21 cellular contexts compared by ENCODE assay signal in the genomic region with DNA sequence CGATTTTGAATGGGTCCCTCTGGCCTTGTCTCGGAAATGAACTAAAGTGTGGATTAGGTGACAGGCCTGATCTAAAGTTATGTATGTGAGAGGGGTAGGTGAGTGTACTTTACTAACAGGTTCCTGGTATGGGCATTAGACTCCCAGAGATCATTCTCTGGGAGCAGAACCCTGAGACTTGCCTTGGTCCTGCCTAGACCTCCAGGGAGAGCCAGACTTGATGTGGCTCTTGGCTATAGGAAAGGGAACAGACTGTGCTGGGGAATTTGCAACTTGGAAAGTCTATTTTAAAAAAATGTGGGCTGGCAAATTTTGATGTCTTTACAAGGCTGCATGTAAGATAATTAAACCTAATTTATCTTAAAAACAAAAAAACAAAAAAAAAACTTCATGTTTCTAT. TPM values are rescaled to one million over a fixed set of nuclear protein-coding genes. Genes with fewer than 3 reads are reported as not detected.
DNase-seq lines count a peak whose midpoint lies in the region; ATAC-seq and TF ChIP-seq lines count a peak whose summit lies in the region.
"Had no signal": no experiment of that assay in that cellular context is flagged by ENCODE, and none has a peak within 500 bp of the region (broad histone marks: within the 10 kb centered on the region; RNA-seq: fewer than 3 reads in every experiment).

No MANE protein-coding gene starts in this region.

- intact Hi-C loops in aorta (cut with DNase I): no loop called here

- no peaks in the 10 kb centered on the region for H3K36me3 Mint-ChIP-seq in WTC11
- H3K36me3 Mint-ChIP-seq in neural progenitor cell: no peaks in the 10 kb centered on the region
- H3K36me3 Mint-ChIP-seq: CD4-positive, CD25-positive, alpha-beta regulatory T cell; CD8-positive, alpha-beta T cell had no signal

- no peaks in the 10 kb centered on the region for H3K9me3 Mint-ChIP-seq in WTC11
- peaks cover 2% of the 10 kb centered on the region for H3K9me3 Mint-ChIP-seq in neural progenitor cell
- H3K9me3 Mint-ChIP-seq: CD8-positive, alpha-beta T cell; HFFc6 had no signal

- no peaks in the 10 kb centered on the region for H3K27me3 Mint-ChIP-seq in WTC11 (ENCODE audit: low read depth)
- no peaks in the 10 kb centered on the region for H3K27me3 Mint-ChIP-seq in neural progenitor cell (ENCODE audit: insufficient read depth, low read depth)
- H3K27me3 Mint-ChIP-seq: B cell; CD4-positive, CD25-positive, alpha-beta regulatory T cell had no signal

- no peak overlapping the region for H3K9ac ChIP-seq in DND-41 (ENCODE audit: low read depth, low read length)
- no peak overlapping the region for H3K9ac ChIP-seq in neural progenitor cell
- H3K9ac ChIP-seq: BLaER1, GM23248 had no signal

- CTCF ChIA-PET in WTC11 (lab: Charles Lee): no interaction called here

- H3K27ac ChIP-seq in DND-41 (ENCODE audit: low read length) (0 out of 2 replicates have a peak overlapping the region, but pooled peaks have one; percentile 47), neural progenitor cell (no peak overlapping the region), aorta (ENCODE audit: low read depth in 1 of 2, low read length in 2 of 2) (peak overlapping the region in 1 of 2 donors; percentile 54)
- H3K27ac ChIP-seq: 22Rv1, BLaER1, C4-2B, GM23248 had no signal

- WGBS in aorta, 2 donors: 25 to 37% methylated on average over 2 of the region's 2 CpGs

- H3K4me2 ChIP-seq in DND-41 (ENCODE audit: insufficient read depth, low read length): no peak overlapping the region
- H3K4me2 ChIP-seq in neural progenitor cell: no peak overlapping the region
- H3K4me2 ChIP-seq: BLaER1 had no signal

- no peak for TF ChIP-seq CTCF in DND-41 (IDR thresholded peaks at IDR 0.05; ENCODE audit: borderline replicate concordance, extremely low read depth, low read length, poor library complexity, severe bottlenecking)
- no peak for TF ChIP-seq CTCF in WTC11 (IDR thresholded peaks at IDR 0.05)
- TF ChIP-seq CTCF in neural progenitor cell (IDR thresholded peaks at IDR 0.05): no peak

- H2AFZ ChIP-seq in DND-41 (ENCODE audit: low read depth, low read length) (no peak overlapping the region), neural progenitor cell (replicated peaks) (peak overlapping the region; percentile 23)
- H2AFZ ChIP-seq: GM23248 had no signal

- H3K27ac Mint-ChIP-seq in WTC11 (no peak overlapping the region), neural progenitor cell (no peak overlapping the region)
- H3K27ac Mint-ChIP-seq: B cell; CD4-positive, CD25-positive, alpha-beta regulatory T cell; CD8-positive, alpha-beta T cell; HFFc6 had no signal

- H3F3A ChIP-seq in neural progenitor cell (ENCODE audit: low read depth): no peaks in the 10 kb centered on the region

- H3K36me3 ChIP-seq in DND-41 (ENCODE audit: insufficient read depth, low read length): no peaks in the 10 kb centered on the region
- no peaks in the 10 kb centered on the region for H3K36me3 ChIP-seq in neural progenitor cell
- H3K36me3 ChIP-seq in aorta (ENCODE audit: control insufficient read depth in 1 of 2, insufficient read depth in 2 of 2, low read length in 1 of 2): no peaks in the 10 kb centered on the region
- H3K36me3 ChIP-seq: BLaER1, HAP-1 had no signal

- ATAC-seq in DND-41 (ENCODE audit: insufficient read depth, low read depth): no peak
- ATAC-seq in WTC11: 0 out of 2 replicates have a peak, but pooled peaks have one; percentile 30
- ATAC-seq in aorta (ENCODE audit: low FRiP score): peak; percentile 52
- ATAC-seq in HG02870 (IDR thresholded peaks at IDR 0.05; ENCODE audit: unreplicated experiment): no peak
- ATAC-seq: CD8-positive, alpha-beta T cell; GM12878 had no signal

- no peak overlapping the region for H3K4me3 ChIP-seq in DND-41 (ENCODE audit: low read depth in 1 of 2, low read length in 2 of 2)
- no peak overlapping the region for H3K4me3 ChIP-seq in neural progenitor cell
- H3K4me3 ChIP-seq in aorta (ENCODE audit: low read length in 2 of 2): no peak overlapping the region
- H3K4me3 ChIP-seq: BLaER1, GM12878, GM23248, HAP-1 had no signal

- POLR2A ChIA-PET in WTC11 (lab: Charles Lee): no interaction called here

- H3K4me3 Mint-ChIP-seq in WTC11 (no peak overlapping the region), neural progenitor cell (no peak overlapping the region)
- H3K4me3 Mint-ChIP-seq: B cell; CD4-positive, CD25-positive, alpha-beta regulatory T cell; CD8-positive, alpha-beta T cell; HFFc6 had no signal

- H3K4me1 ChIP-seq in DND-41 (ENCODE audit: insufficient read depth, low read length) (peaks cover 11% of the 10 kb centered on the region), neural progenitor cell (no peaks in the 10 kb centered on the region), aorta (ENCODE audit: control insufficient read depth in 1 of 2, insufficient read depth in 2 of 2, low read length in 2 of 2) (peaks cover 0 to 4% of the 10 kb centered on the region in 2 donors)
- H3K4me1 ChIP-seq: BLaER1, Caco-2, HAP-1 had no signal

- no peaks in the 10 kb centered on the region for H3K9me3 ChIP-seq in DND-41 (ENCODE audit: insufficient read depth, low read length, severe bottlenecking)
- H3K9me3 ChIP-seq in neural progenitor cell (ENCODE audit: low read depth): no peaks in the 10 kb centered on the region
- no peaks in the 10 kb centered on the region for H3K9me3 ChIP-seq in aorta (ENCODE audit: control insufficient read depth, low read length)
- H3K9me3 ChIP-seq: BLaER1, Caco-2, HAP-1 had no signal

- no peaks in the 10 kb centered on the region for H3K27me3 ChIP-seq in DND-41 (ENCODE audit: insufficient read depth, low read length, poor library complexity)
- no peaks in the 10 kb centered on the region for H3K27me3 ChIP-seq in neural progenitor cell
- no peaks in the 10 kb centered on the region for H3K27me3 ChIP-seq in aorta (ENCODE audit: control insufficient read depth in 1 of 2, insufficient read depth in 2 of 2, low read length in 1 of 2)
- H3K27me3 ChIP-seq: BLaER1 had no signal

- peaks cover 11% of the 10 kb centered on the region for H3K4me1 Mint-ChIP-seq in WTC11
- no peaks in the 10 kb centered on the region for H3K4me1 Mint-ChIP-seq in neural progenitor cell
- H3K4me1 Mint-ChIP-seq: B cell; CD4-positive, CD25-positive, alpha-beta regulatory T cell had no signal

- no peak for DNase-seq in DND-41
- DNase-seq in WTC11 (ENCODE audit: low spot score): no peak
- DNase-seq in neural progenitor cell (ENCODE audit: low spot score): no peak
- no peak for DNase-seq in aorta
- DNase-seq in NCI-H1694 treated with DMSO at 0.1 percent for 48 hours (lab: John Stamatoyannopoulos, UW): no peak
- no peak for DNase-seq in dedifferentiated amniotic fluid mesenchymal stem cell (ENCODE audit: extremely low spot score)
- DNase-seq: Caco-2; CD4-positive, CD25-positive, alpha-beta regulatory T cell; CD8-positive, alpha-beta T cell; DMS153; EL; GDM1; GM23248; HFFc6 had no signal

- H3K79me2 ChIP-seq in DND-41 (ENCODE audit: insufficient read depth, low read length) (no peaks in the 10 kb centered on the region), neural progenitor cell (ENCODE audit: low read depth) (no peaks in the 10 kb centered on the region)

- H4K20me1 ChIP-seq in DND-41 (ENCODE audit: insufficient read depth, low read length) (no peaks in the 10 kb centered on the region), neural progenitor cell (ENCODE audit: low read depth) (no peaks in the 10 kb centered on the region)
- H4K20me1 ChIP-seq: BLaER1 had no signal

TF ChIP-seq in WTC11, 78 proteins besides CTCF, POLR2A, EP300 and RAD21 (continues in another document):
- TF ChIP-seq, protein P1, sequence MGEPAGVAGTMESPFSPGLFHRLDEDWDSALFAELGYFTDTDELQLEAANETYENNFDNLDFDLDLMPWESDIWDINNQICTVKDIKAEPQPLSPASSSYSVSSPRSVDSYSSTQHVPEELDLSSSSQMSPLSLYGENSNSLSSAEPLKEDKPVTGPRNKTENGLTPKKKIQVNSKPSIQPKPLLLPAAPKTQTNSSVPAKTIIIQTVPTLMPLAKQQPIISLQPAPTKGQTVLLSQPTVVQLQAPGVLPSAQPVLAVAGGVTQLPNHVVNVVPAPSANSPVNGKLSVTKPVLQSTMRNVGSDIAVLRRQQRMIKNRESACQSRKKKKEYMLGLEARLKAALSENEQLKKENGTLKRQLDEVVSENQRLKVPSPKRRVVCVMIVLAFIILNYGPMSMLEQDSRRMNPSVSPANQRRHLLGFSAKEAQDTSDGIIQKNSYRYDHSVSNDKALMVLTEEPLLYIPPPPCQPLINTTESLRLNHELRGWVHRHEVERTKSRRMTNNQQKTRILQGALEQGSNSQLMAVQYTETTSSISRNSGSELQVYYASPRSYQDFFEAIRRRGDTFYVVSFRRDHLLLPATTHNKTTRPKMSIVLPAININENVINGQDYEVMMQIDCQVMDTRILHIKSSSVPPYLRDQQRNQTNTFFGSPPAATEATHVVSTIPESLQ (CRISPR knock-in tag; IDR thresholded peaks at IDR 0.05): no peak
- TF ChIP-seq, protein P2, sequence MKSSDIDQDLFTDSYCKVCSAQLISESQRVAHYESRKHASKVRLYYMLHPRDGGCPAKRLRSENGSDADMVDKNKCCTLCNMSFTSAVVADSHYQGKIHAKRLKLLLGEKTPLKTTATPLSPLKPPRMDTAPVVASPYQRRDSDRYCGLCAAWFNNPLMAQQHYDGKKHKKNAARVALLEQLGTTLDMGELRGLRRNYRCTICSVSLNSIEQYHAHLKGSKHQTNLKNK (CRISPR knock-in tag; IDR thresholded peaks at IDR 0.05): no peak
- no peak for TF ChIP-seq CREB1 (CRISPR knock-in tag; IDR thresholded peaks at IDR 0.05)
- no peak for TF ChIP-seq NR1H2 (CRISPR knock-in tag; IDR thresholded peaks at IDR 0.05)
- no peak for TF ChIP-seq HMGA2 (CRISPR knock-in tag; IDR thresholded peaks at IDR 0.05)
- TF ChIP-seq, protein P3, sequence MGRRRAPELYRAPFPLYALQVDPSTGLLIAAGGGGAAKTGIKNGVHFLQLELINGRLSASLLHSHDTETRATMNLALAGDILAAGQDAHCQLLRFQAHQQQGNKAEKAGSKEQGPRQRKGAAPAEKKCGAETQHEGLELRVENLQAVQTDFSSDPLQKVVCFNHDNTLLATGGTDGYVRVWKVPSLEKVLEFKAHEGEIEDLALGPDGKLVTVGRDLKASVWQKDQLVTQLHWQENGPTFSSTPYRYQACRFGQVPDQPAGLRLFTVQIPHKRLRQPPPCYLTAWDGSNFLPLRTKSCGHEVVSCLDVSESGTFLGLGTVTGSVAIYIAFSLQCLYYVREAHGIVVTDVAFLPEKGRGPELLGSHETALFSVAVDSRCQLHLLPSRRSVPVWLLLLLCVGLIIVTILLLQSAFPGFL (CRISPR knock-in tag; IDR thresholded peaks at IDR 0.05; ENCODE audit: borderline replicate concordance): no peak

RNA-seq across cellular contexts. Expression of a gene that starts 49.8 kb away (rescaled TPM):
- total RNA-seq in WTC11 (2021) (160 to 172 TPM (median 168 TPM) in 3 replicates), neural progenitor cell (ENCODE audit: low replicate concordance) (426 and 465 TPM in 2 replicates), aorta (10 to 100 TPM; 26.1 to 33.7 TPM)
- 10 to 100 TPM in 1 of 2 donors, 1 to 10 TPM in 1; 8.3 to 18.3 TPM for polyA plus RNA-seq in aorta

Comparison
In these comparisons a context has a peak if more than half of its experiments do, and no peak if none do; other contexts are left out.
1. ATAC-seq: peak in WTC11 (single experiment) and aorta (single experiment); none in DND-41 (single experiment) and HG02870 (single experiment).